18 cellular contexts compared by ENCODE assay signal in the genomic region with DNA sequence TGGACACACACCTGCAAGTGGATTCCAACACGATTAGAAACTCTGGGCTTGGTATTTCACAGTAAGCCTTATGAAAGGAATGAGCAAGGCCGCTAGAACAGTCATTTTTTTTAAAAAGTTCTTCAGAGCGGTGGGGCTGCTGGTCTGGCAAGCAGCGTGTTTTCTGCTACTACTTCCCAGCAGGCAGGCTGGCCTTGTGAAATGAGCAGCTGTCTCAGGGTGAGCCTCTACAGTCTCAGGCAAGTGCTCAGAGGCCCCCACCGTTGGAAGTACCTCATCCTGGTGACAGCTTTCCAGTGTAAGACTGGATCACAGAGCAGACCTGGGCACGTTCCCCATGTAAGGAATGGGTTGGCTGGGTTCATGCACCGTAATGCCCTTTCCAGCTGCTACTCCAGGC.
A peak's percentile ranks its signal among the peaks of the same experiment; 100 is the strongest.
DNase-seq lines count a peak whose midpoint lies in the region; ATAC-seq and TF ChIP-seq lines count a peak whose summit lies in the region.
"Had no signal": no experiment of that assay in that cellular context is flagged by ENCODE, and none has a peak within 500 bp of the region (broad histone marks: within the 10 kb centered on the region; RNA-seq: fewer than 3 reads in every experiment).

No MANE protein-coding gene starts in this region.

- H4K8ac ChIP-seq in trophoblast cell (ENCODE audit: low read depth, low read length) = no peak overlapping the region

- no peaks in the 10 kb centered on the region for H3K79me2 ChIP-seq in trophoblast cell (ENCODE audit: control insufficient read depth, insufficient read depth, low read length, poor library complexity)

- H3K79me1 ChIP-seq in trophoblast cell (ENCODE audit: low read length) = no peaks in the 10 kb centered on the region

- no peak overlapping the region for H3K14ac ChIP-seq in trophoblast cell (ENCODE audit: low read length)

- H3K23ac ChIP-seq in trophoblast cell (ENCODE audit: low read length) = no peak overlapping the region

- H3K4me2 ChIP-seq in trophoblast cell (ENCODE audit: low read length) = no peak overlapping the region
- H3K4me2 ChIP-seq: BLaER1 had no signal

- H2BK12ac ChIP-seq in trophoblast cell (ENCODE audit: low read length) = no peak overlapping the region

- H3K36me3 Mint-ChIP-seq in endodermal cell (ENCODE audit: low read depth) = peaks cover 91% of the 10 kb centered on the region

- H3K27ac ChIP-seq in endodermal cell (ENCODE audit: low read depth, low read length) = no peak overlapping the region
- H3K27ac ChIP-seq in trophoblast cell (ENCODE audit: low read depth, low read length) = no peak overlapping the region
- H3K27ac ChIP-seq in vagina = no peak overlapping the region
- no peak overlapping the region for H3K27ac ChIP-seq in Peyer's patch
- H3K27ac ChIP-seq: BLaER1 had no signal

- no peak for TF ChIP-seq POLR2A in vagina (IDR thresholded peaks at IDR 0.05)
- TF ChIP-seq POLR2A in Peyer's patch (IDR thresholded peaks at IDR 0.05) = no peak

- no peak overlapping the region for H3K4me3 Mint-ChIP-seq in endodermal cell
- H3K4me3 Mint-ChIP-seq: CD8-positive, alpha-beta memory T cell had no signal

- H3K27ac Mint-ChIP-seq in endodermal cell = peak overlapping the region; percentile 21

- no peak overlapping the region for H2BK120ac ChIP-seq in trophoblast cell (ENCODE audit: insufficient read depth, low read length, poor library complexity)

- H2BK5ac ChIP-seq in trophoblast cell (ENCODE audit: low read depth, low read length, poor library complexity) = no peak overlapping the region

- H3K9me3 ChIP-seq in endodermal cell (ENCODE audit: control insufficient read depth, low read length) = peaks cover 17% of the 10 kb centered on the region
- peaks cover 13% of the 10 kb centered on the region for H3K9me3 ChIP-seq in trophoblast cell (ENCODE audit: insufficient read depth, low read depth, low read length)
- H3K9me3 ChIP-seq in vagina = no peaks in the 10 kb centered on the region
- H3K9me3 ChIP-seq in Peyer's patch = no peaks in the 10 kb centered on the region
- H3K9me3 ChIP-seq: BLaER1, MG63 had no signal

- H4K91ac ChIP-seq in trophoblast cell (ENCODE audit: low read depth, low read length) = no peak overlapping the region

- ATAC-seq in left ventricle myocardium superior = peak; percentile 16
- ATAC-seq in Right ventricle myocardium inferior = no peak

- DNase-seq in left ventricle myocardium superior (no peak), Right ventricle myocardium inferior (ENCODE audit: missing footprints) (no peak), endodermal cell (peak; percentile 27), trophoblast cell (peak; percentile 67 to 68), vagina (ENCODE audit: extremely low spot score in 2 of 2) (peak; percentile 46 to 76), GM10266 (ENCODE audit: extremely low spot score) (no peak), Peyer's patch (no peak)
- DNase-seq in activated T-cell treated with anti-CD3 and anti-CD28 coated beads, Interleukin-2, amount 50 U/mL, for 48 hours = no peak
- DNase-seq: CD8-positive, alpha-beta memory T cell; GF-D8; MG63; NCI-H1092; NCI-H146; NCI-H2081 treated with DMSO at 0.1 percent for 48 hours; NCI-H510A treated with DMSO at 0.1 percent for 48 hours; NCI-H82; Right ventricle myocardium superior had no signal

- H3K27me3 ChIP-seq in endodermal cell (ENCODE audit: control insufficient read depth, insufficient read depth, low read length, poor library complexity, severe bottlenecking) (no peaks in the 10 kb centered on the region), trophoblast cell (ENCODE audit: insufficient read depth, low read length) (no peaks in the 10 kb centered on the region), vagina (no peaks in the 10 kb centered on the region), Peyer's patch (no peaks in the 10 kb centered on the region)
- H3K27me3 ChIP-seq: BLaER1, MG63 had no signal

- H3K4me1 Mint-ChIP-seq in endodermal cell = no peaks in the 10 kb centered on the region

- H3K4me1 ChIP-seq in endodermal cell (ENCODE audit: control insufficient read depth, insufficient read depth, low read length) = no peaks in the 10 kb centered on the region
- no peaks in the 10 kb centered on the region for H3K4me1 ChIP-seq in trophoblast cell (ENCODE audit: control insufficient read depth in 1 of 2, insufficient read depth in 2 of 2, low read length in 2 of 2)
- H3K4me1 ChIP-seq in vagina = no peaks in the 10 kb centered on the region
- H3K4me1 ChIP-seq in Peyer's patch = peaks cover 0 to 12% (median 3%) of the 10 kb centered on the region in 4 donors

- H3K36me3 ChIP-seq in endodermal cell (ENCODE audit: control insufficient read depth, insufficient read depth, low read length) (peaks cover 100% of the 10 kb centered on the region), trophoblast cell (ENCODE audit: control insufficient read depth in 1 of 2, insufficient read depth in 2 of 2, low read length in 2 of 2) (peaks cover 15 to 18% of the 10 kb centered on the region in 2 experiments), vagina (peaks cover 0 to 88% of the 10 kb centered on the region in 2 donors), Peyer's patch (peaks cover 0 to 91% (median 0%) of the 10 kb centered on the region in 3 donors)
- H3K36me3 ChIP-seq: MG63 had no signal

- no peaks in the 10 kb centered on the region for H3K27me3 Mint-ChIP-seq in endodermal cell (ENCODE audit: insufficient read depth)
- H3K27me3 Mint-ChIP-seq: CD8-positive, alpha-beta memory T cell had no signal

- no peak overlapping the region for H3K4ac ChIP-seq in trophoblast cell (ENCODE audit: low read depth, low read length)

- no peak overlapping the region for H3K18ac ChIP-seq in trophoblast cell (ENCODE audit: low read length)

- no peak overlapping the region for H4K12ac ChIP-seq in trophoblast cell (ENCODE audit: low read depth, low read length)

- H3K4me3 ChIP-seq in endodermal cell (ENCODE audit: low read length) (no peak overlapping the region), trophoblast cell (ENCODE audit: low read depth, low read length) (no peak overlapping the region), vagina (no peak overlapping the region), Peyer's patch (no peak overlapping the region)
- H3K4me3 ChIP-seq: BLaER1, MG63 had no signal

- H3K9ac ChIP-seq in endodermal cell (ENCODE audit: extremely low read depth, low read length, poor library complexity, severe bottlenecking) (no peak overlapping the region), trophoblast cell (ENCODE audit: low read length) (no peak overlapping the region)
- H3K9ac ChIP-seq: BLaER1 had no signal

- peaks cover 2% of the 10 kb centered on the region for H3K9me3 Mint-ChIP-seq in endodermal cell
- H3K9me3 Mint-ChIP-seq: CD8-positive, alpha-beta memory T cell had no signal

- H2AK5ac ChIP-seq in trophoblast cell (ENCODE audit: low read length) = no peak overlapping the region

- intact Hi-C loops in left ventricle myocardium superior (cut with micrococcal nuclease) (no loop called here), Right ventricle myocardium inferior (cut with DNase I) (no loop called here), vagina (cut with DNase I) (no loop called here)

- TF ChIP-seq CTCF in endodermal cell (conservative IDR thresholded peaks at IDR 0.05) (no peak), vagina (IDR thresholded peaks at IDR 0.05) (no peak), GM10266 (IDR thresholded peaks at IDR 0.05; ENCODE audit: control insufficient read depth, insufficient read depth, low read depth, missing control alignments) (no peak), Peyer's patch (IDR thresholded peaks at IDR 0.05) (no peak)

- 96 to 97% methylated on average over 5 to 7 of the region's 7 CpGs for WGBS in endodermal cell (ENCODE audit: insufficient coverage in 1 of 2, insufficient read length in 1 of 2), 2 experiments
- WGBS in trophoblast cell (ENCODE audit: extremely low coverage, insufficient coverage, insufficient read length) = no CpG with 5 or more reads among the region's 7 CpGs

- H2AFZ ChIP-seq in trophoblast cell (ENCODE audit: insufficient read depth, low read length, poor library complexity) = no peak overlapping the region

Comparison
In these comparisons a context has a peak if more than half of its experiments do, and no peak if none do; other contexts are left out.
1. DNase-seq: peak in endodermal cell (single experiment), trophoblast cell (2 of 2) and vagina (2 of 2); none in left ventricle myocardium superior (single experiment), Right ventricle myocardium inferior (single experiment), GM10266 (single experiment), activated T-cell treated with anti-CD3 and anti-CD28 coated beads, Interleukin-2, amount 50 U/mL, for 48 hours (0 of 2) and Peyer's patch (0 of 3).